ENCODE assay signal across 8 cellular contexts in genomic region chrX:149962859-149963757, GRCh38. TPM values are rescaled to one million over a fixed set of nuclear protein-coding genes. Genes with fewer than 3 reads are reported as not detected.
A peak's percentile ranks its signal among the peaks of the same experiment; 100 is the strongest.
DNase-seq lines count a peak whose midpoint lies in the region; TF ChIP-seq lines count a peak whose summit lies in the region.

No MANE protein-coding gene starts in this region.

- H3K4me2 ChIP-seq in osteoblast (ENCODE audit: insufficient read depth, low read length): no peak overlapping the region

- no peak overlapping the region for H3K27ac Mint-ChIP-seq in activated CD4-positive, alpha-beta T cell treated with anti-CD3 and anti-CD28 coated beads, Interleukin-2, amount 10 ng/mL, durations not matched to agents 24 days and 14 days
- H3K27ac Mint-ChIP-seq in activated CD4-positive, alpha-beta memory T cell treated with anti-CD3 and anti-CD28 coated beads for 36 hours: no peak overlapping the region

- no peaks in the 10 kb centered on the region for H3K4me1 ChIP-seq in osteoblast (ENCODE audit: insufficient read depth, low read length)

- peak; percentile 74 for DNase-seq in activated CD4-positive, alpha-beta T cell treated with anti-CD3 and anti-CD28 coated beads, Interleukin-2, amount 10 ng/mL, durations not matched to agents 24 days and 14 days
- DNase-seq in activated CD4-positive, alpha-beta T cell treated with anti-CD3 and anti-CD28 coated beads for 4 hours: no peak
- DNase-seq in H4 (ENCODE audit: low spot score) (peak; percentile 69), NCI-H1694 treated with DMSO at 0.1 percent for 48 hours (lab: John Stamatoyannopoulos, UW) (peak; percentile 45), fibroblast of the conjunctiva (ENCODE audit: low read depth) (peak; percentile 53), osteoblast (ENCODE audit: insufficient read length, low spot score, missing footprints) (peak; percentile 30), activated gamma-delta T cell (lab: John Stamatoyannopoulos, UW) (no peak)
- DNase-seq in activated CD4-positive, alpha-beta memory T cell treated with anti-CD3 and anti-CD28 coated beads for 36 hours: peak; percentile 35

- H3K4me1 Mint-ChIP-seq in activated CD4-positive, alpha-beta T cell treated with anti-CD3 and anti-CD28 coated beads, Interleukin-2, amount 10 ng/mL, durations not matched to agents 24 days and 14 days: no peaks in the 10 kb centered on the region
- peaks cover 4% of the 10 kb centered on the region for H3K4me1 Mint-ChIP-seq in activated CD4-positive, alpha-beta memory T cell treated with anti-CD3 and anti-CD28 coated beads for 36 hours (ENCODE audit: low read depth)

- H3K27ac ChIP-seq in osteoblast (ENCODE audit: low read depth, low read length): no peak overlapping the region

- H3K79me2 ChIP-seq in osteoblast (ENCODE audit: insufficient read depth, low read length): no peaks in the 10 kb centered on the region

- no peak overlapping the region for H3K4me3 Mint-ChIP-seq in activated CD4-positive, alpha-beta T cell treated with anti-CD3 and anti-CD28 coated beads, Interleukin-2, amount 10 ng/mL, durations not matched to agents 24 days and 14 days
- no peak overlapping the region for H3K4me3 Mint-ChIP-seq in activated CD4-positive, alpha-beta memory T cell treated with anti-CD3 and anti-CD28 coated beads for 36 hours

- POLR2A ChIA-PET in activated CD4-positive, alpha-beta memory T cell treated with anti-CD3 and anti-CD28 coated beads for 36 hours (lab: Charles Lee): no interaction called here

- H3K9me3 ChIP-seq in osteoblast (ENCODE audit: low read depth, low read length): no peaks in the 10 kb centered on the region

- peaks cover 10% of the 10 kb centered on the region for H3K36me3 Mint-ChIP-seq in activated CD4-positive, alpha-beta T cell treated with anti-CD3 and anti-CD28 coated beads, Interleukin-2, amount 10 ng/mL, durations not matched to agents 24 days and 14 days (ENCODE audit: low read depth)
- peaks cover 7% of the 10 kb centered on the region for H3K36me3 Mint-ChIP-seq in activated CD4-positive, alpha-beta memory T cell treated with anti-CD3 and anti-CD28 coated beads for 36 hours

- H3K36me3 ChIP-seq in osteoblast (ENCODE audit: insufficient read depth, low read length): no peaks in the 10 kb centered on the region

- no peaks in the 10 kb centered on the region for H4K20me1 ChIP-seq in osteoblast (ENCODE audit: insufficient read depth, low read length)

- H3K4me3 ChIP-seq in osteoblast (ENCODE audit: insufficient read depth, low read length): no peak overlapping the region

- TF ChIP-seq CTCF in osteoblast (IDR thresholded peaks at IDR 0.05; ENCODE audit: extremely low read depth, low read depth, low read length): peak; percentile 81

- no peaks in the 10 kb centered on the region for H3K9me3 Mint-ChIP-seq in activated CD4-positive, alpha-beta T cell treated with anti-CD3 and anti-CD28 coated beads, Interleukin-2, amount 10 ng/mL, durations not matched to agents 24 days and 14 days
- H3K9me3 Mint-ChIP-seq in activated CD4-positive, alpha-beta memory T cell treated with anti-CD3 and anti-CD28 coated beads for 36 hours: no peaks in the 10 kb centered on the region

- intact Hi-C loops in activated CD4-positive, alpha-beta T cell treated with anti-CD3 and anti-CD28 coated beads, Interleukin-2, amount 10 ng/mL, durations not matched to agents 24 days and 14 days (cut with micrococcal nuclease): loop anchor here (2.0 to 5.0 kb wide), 4 partner anchors 88 to 719 kb away; partner anchors contain the start of gene MAMLD1
- intact Hi-C loops in activated CD4-positive, alpha-beta memory T cell treated with anti-CD3 and anti-CD28 coated beads for 36 hours (cut with micrococcal nuclease): loop anchor here (2.0 to 5.0 kb wide), 2 partner anchors 399 to 718 kb away; partner anchors contain the start of gene MAMLD1

- no peaks in the 10 kb centered on the region for H3K27me3 ChIP-seq in osteoblast (ENCODE audit: insufficient read depth, low read length)

- no peak overlapping the region for H2AFZ ChIP-seq in osteoblast (ENCODE audit: low read length)

- CTCF ChIA-PET in activated CD4-positive, alpha-beta memory T cell treated with anti-CD3 and anti-CD28 coated beads for 36 hours (lab: Charles Lee): interaction anchor here (0.8 kb wide), 2 partner anchors 401 to 1909 kb away, joined by 3 read pairs; no protein-coding TSS in a partner anchor

- no peaks in the 10 kb centered on the region for H3K27me3 Mint-ChIP-seq in activated CD4-positive, alpha-beta T cell treated with anti-CD3 and anti-CD28 coated beads, Interleukin-2, amount 10 ng/mL, durations not matched to agents 24 days and 14 days
- no peaks in the 10 kb centered on the region for H3K27me3 Mint-ChIP-seq in activated CD4-positive, alpha-beta memory T cell treated with anti-CD3 and anti-CD28 coated beads for 36 hours

RNA-seq across cellular contexts. Expression of gene EOLA2, which starts 24.8 kb away (rescaled TPM):
- 49.2 and 50.0 TPM in 2 replicates for total RNA-seq in activated CD4-positive, alpha-beta T cell treated with anti-CD3 and anti-CD28 coated beads, Interleukin-2, amount 10 ng/mL, durations not matched to agents 24 days and 14 days
- total RNA-seq in H4 (2014; rRNA removed; shearing (Covaris generic)): 6.4 and 20.2 TPM in 2 replicates
- 10 to 100 TPM; 32.4 to 33.7 TPM for total RNA-seq in activated CD4-positive, alpha-beta memory T cell treated with anti-CD3 and anti-CD28 coated beads for 36 hours
- 18.5 and 18.9 TPM in 2 replicates for total RNA-seq in osteoblast

RNA-seq across cellular contexts. Expression of gene HSFX4, which starts 33.7 kb away (rescaled TPM):
- 0.17 TPM in 1 of 2 replicates, not detected in the other for total RNA-seq in activated CD4-positive, alpha-beta T cell treated with anti-CD3 and anti-CD28 coated beads, Interleukin-2, amount 10 ng/mL, durations not matched to agents 24 days and 14 days
- not detected in 2 replicates for total RNA-seq in H4 (2014; rRNA removed; shearing (Covaris generic))
- not detected for total RNA-seq in activated CD4-positive, alpha-beta memory T cell treated with anti-CD3 and anti-CD28 coated beads for 36 hours
- not detected in 2 replicates for total RNA-seq in osteoblast

Comparison
In these comparisons a context has a peak if more than half of its experiments do, and no peak if none do; other contexts are left out.
1. DNase-seq: peak in activated CD4-positive, alpha-beta T cell treated with anti-CD3 and anti-CD28 coated beads, Interleukin-2, amount 10 ng/mL, durations not matched to agents 24 days and 14 days (single experiment), H4 (single experiment), NCI-H1694 treated with DMSO at 0.1 percent for 48 hours (single experiment), activated CD4-positive, alpha-beta memory T cell treated with anti-CD3 and anti-CD28 coated beads for 36 hours (single experiment), fibroblast of the conjunctiva (single experiment) and osteoblast (single experiment); none in activated CD4-positive, alpha-beta T cell treated with anti-CD3 and anti-CD28 coated beads for 4 hours (0 of 2) and activated gamma-delta T cell (single experiment).